Comparison of ENCODE assay signal across 8 cellular contexts in the genomic region with DNA sequence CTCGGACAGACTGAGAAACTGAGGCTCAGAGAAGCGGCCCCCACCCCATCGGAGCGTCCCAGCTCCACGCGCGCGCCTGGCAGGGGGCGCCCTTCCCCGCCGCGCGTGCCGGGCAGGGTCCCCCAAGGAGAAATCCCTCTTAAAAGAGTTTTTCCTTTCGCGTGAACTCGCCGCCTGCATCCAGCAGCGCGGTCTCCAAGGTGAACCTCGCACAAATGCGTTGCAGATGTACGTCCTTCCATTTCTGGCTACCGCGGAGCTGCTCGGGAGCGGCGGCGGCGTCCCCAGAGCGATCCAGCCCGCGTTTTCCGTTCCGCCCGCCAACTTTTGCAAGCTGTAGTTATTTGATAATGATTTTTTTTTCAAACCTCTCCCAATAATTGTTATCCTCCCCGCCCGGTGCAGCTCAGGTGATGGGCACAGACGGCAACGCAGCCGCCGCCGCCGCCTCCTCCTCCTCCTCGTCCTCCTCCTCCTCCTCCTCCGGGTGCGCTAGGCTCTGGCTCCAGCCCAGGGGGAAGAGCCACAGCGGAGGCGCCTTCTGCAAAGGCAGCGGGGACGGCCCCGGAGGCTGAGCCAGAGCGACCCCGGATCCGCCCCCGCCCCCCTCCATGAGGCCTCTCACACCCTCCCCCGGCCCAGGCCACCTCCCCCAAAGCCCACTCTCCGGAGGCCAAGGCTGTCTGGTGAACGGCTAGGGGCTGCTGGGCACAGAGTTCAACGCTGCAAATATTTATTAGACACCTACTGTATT.
DNase-seq lines count a peak whose midpoint lies in the region; ATAC-seq and TF ChIP-seq lines count a peak whose summit lies in the region.

No MANE protein-coding gene starts in this region.

- TF ChIP-seq CTCF in Caco-2 (IDR thresholded peaks at IDR 0.05; ENCODE audit: insufficient read depth in 1 of 2, low read depth in 1 of 2, low read length in 1 of 2, severe bottlenecking in 1 of 2, unreplicated experiment in 1 of 2) (peak; percentile 30 to 52), heart right ventricle (IDR thresholded peaks at IDR 0.05) (peak; percentile 20 to 80 (median 66))

- H3K4me1 ChIP-seq in Caco-2 = peaks cover 20% of the 10 kb centered on the region
- peaks cover 0 to 36% (median 6%) of the 10 kb centered on the region in 9 donors for H3K4me1 ChIP-seq in heart right ventricle

- DNase-seq in Caco-2 (peak; percentile 66 to 73), KBM-7 (peak; percentile 77), SK-N-MC (ENCODE audit: low read depth, low spot score) (peak; percentile 3), heart right ventricle (peak; percentile 47 to 54), retina (peak; percentile 86)
- DNase-seq in activated naive CD4-positive, alpha-beta T cell treated with Interleukin-2 at 50 U/mL for 16 hours = peak; percentile 63

- H3K9me3 Mint-ChIP-seq in Caco-2 (ENCODE audit: unreplicated experiment) = no peaks in the 10 kb centered on the region

- no peaks in the 10 kb centered on the region for H3K27me3 ChIP-seq in Caco-2 (replicated peaks; ENCODE audit: control insufficient read depth, insufficient read depth, low read length)
- H3K27me3 ChIP-seq in heart right ventricle = peaks cover 4 to 35% (median 24%) of the 10 kb centered on the region in 7 donors

- peak overlapping the region; percentile 21 for H3K27ac Mint-ChIP-seq in Caco-2 (ENCODE audit: unreplicated experiment)

- 1% methylated on average over 58 of the region's 60 CpGs for WGBS in heart right ventricle, 2 donors

- H3K36me3 ChIP-seq in Caco-2 (ENCODE audit: control insufficient read depth, insufficient read depth, low read length) (no peaks in the 10 kb centered on the region), SK-N-MC (ENCODE audit: insufficient read depth, low read length) (no peaks in the 10 kb centered on the region), heart right ventricle (no peaks in the 10 kb centered on the region)

- BruUV-seq in Caco-2 (replicated peaks; lab: Mats Ljungman, UMichigan) = no TSS peak

- H3K4me3 ChIP-seq in Caco-2 (ENCODE audit: low read depth, low read length) = peak overlapping the region; percentile 61
- H3K4me3 ChIP-seq in SK-N-MC = peak overlapping the region; percentile 84
- peak overlapping the region; percentile 19 to 62 (median 55) for H3K4me3 ChIP-seq in heart right ventricle

- peak overlapping the region; percentile 81 for H3K4me3 Mint-ChIP-seq in Caco-2 (ENCODE audit: unreplicated experiment)

- no peaks in the 10 kb centered on the region for H3K9me3 ChIP-seq in Caco-2
- H3K9me3 ChIP-seq in SK-N-MC (ENCODE audit: low read depth, low read length) = no peaks in the 10 kb centered on the region
- H3K9me3 ChIP-seq in heart right ventricle = no peaks in the 10 kb centered on the region

- no peaks in the 10 kb centered on the region for H3K36me3 Mint-ChIP-seq in Caco-2 (ENCODE audit: insufficient read depth, unreplicated experiment)

- in situ Hi-C loops in KBM-7 (cut with MboI; ENCODE audit: low pct_unique_long_range_greater_than_20kb, low sequenced_read_pairs) = no loop called here

- CTCF ChIA-PET in Caco-2 (lab: Charles Lee) = interaction anchor here (0.9 to 1.3 kb wide), 5 partner anchors 10 to 200 kb away, joined by 3 to 5 read pairs (median 3); no protein-coding TSS in a partner anchor

- intact Hi-C loops in Caco-2 (cut with micrococcal nuclease; ENCODE audit: unreplicated experiment) = loop anchor here (2.0 kb wide), 2 partner anchors 71 to 201 kb away; no protein-coding TSS in a partner anchor
- intact Hi-C loops in heart right ventricle (cut with DNase I) = loop anchor here in 8 of 10 donors (2.0 to 10.0 kb wide), 5 partner anchors 61 to 74 kb away; a partner anchor contains a TSS

- POLR2A ChIA-PET in Caco-2 (lab: Charles Lee) = interaction anchor here (1.2 kb wide), 1 partner anchor 73 kb away, joined by 3 read pairs; no protein-coding TSS in a partner anchor

- no peaks in the 10 kb centered on the region for H3K27me3 Mint-ChIP-seq in Caco-2 (ENCODE audit: insufficient read depth, unreplicated experiment)

- peak; percentile 57 to 72 (median 70) for ATAC-seq in heart right ventricle
- no peak for ATAC-seq in GM21447 (IDR thresholded peaks at IDR 0.05; ENCODE audit: unreplicated experiment)
- ATAC-seq in GM21526 (IDR thresholded peaks at IDR 0.05; ENCODE audit: low FRiP score, unreplicated experiment) = no peak

- no peak overlapping the region for H3K9ac ChIP-seq in SK-N-MC (ENCODE audit: insufficient read length)

- H3K27ac ChIP-seq in SK-N-MC (no peak overlapping the region), heart right ventricle (no peak overlapping the region)

- peaks cover 11% of the 10 kb centered on the region for H3K4me1 Mint-ChIP-seq in Caco-2 (ENCODE audit: low read depth, unreplicated experiment)

Comparison
In these comparisons a context has a peak if more than half of its experiments do, and no peak if none do; other contexts are left out.
1. DNase-seq: peak in every context shown above with its lines; median percentile 86 in retina; 77 in KBM-7; 70 in Caco-2; 63 in activated naive CD4-positive, alpha-beta T cell treated with Interleukin-2 at 50 U/mL for 16 hours; 50 in heart right ventricle; 3 in SK-N-MC.
2. ATAC-seq: peak in heart right ventricle (8 of 8); none in GM21447 (single experiment) and GM21526 (single experiment).
3. Peak in every context shown above with its lines, with median percentiles within 50 percentile points of each other: H3K4me3 ChIP-seq.